ENCODE assay signal across 36 cellular contexts in genomic region chr2:67366832-67367412, GRCh38.
"Had no signal": no experiment of that assay in that cellular context is flagged by ENCODE, and none has a peak within 500 bp of the region (broad histone marks: within the 10 kb centered on the region; RNA-seq: fewer than 3 reads in every experiment).

No MANE protein-coding gene starts in this region.

- H3K9me3 Mint-ChIP-seq: activated CD4-positive, alpha-beta T cell treated with anti-CD3 and anti-CD28 coated beads, Interleukin-2, amount 10 ng/mL, durations not matched to agents 24 days and 14 days; activated naive CD4-positive, alpha-beta T cell treated with anti-CD3 and anti-CD28 coated beads for 36 hours; activated T-cell treated with anti-CD3 and anti-CD28 coated beads, Interleukin-2, amount 50 U/mL, for 4 hours; activated T-cell treated with anti-CD3 and anti-CD28 coated beads, Interleukin-2, amount 50 U/mL, for 72 hours; activated T-helper 1 cell treated with anti-CD3 and anti-CD28 coated beads, Interleukin-12 subunit alpha, Interleukin-12 subunit beta, Interleukin-2, Interleukin-4 antibody, amounts not matched to agents 30 ng/mL and 10 ng/mL and 1 ng/mL, durations not matched to agents 14 hours and 24 hours and 36 hours; T-helper 1 cell treated with Interleukin-12 subunit alpha and Interleukin-12 subunit beta and Interleukin-4 antibody, amounts not matched to agents 30 μg/mL and 1 μg/mL, for 36 hours; T-helper 2 cell treated with Interferon-gamma antibody and Interleukin-4, amounts not matched to agents 5 μg/mL and 100 μg/mL, for 36 hours had no signal

- H3K4me1 ChIP-seq: adrenal gland, body of pancreas, breast epithelium had no signal

- DNase-seq: activated CD4-positive, alpha-beta memory T cell treated with anti-CD3 and anti-CD28 coated beads for 36 hours; activated CD4-positive, alpha-beta T cell treated with anti-CD3 and anti-CD28 coated beads for 4 hours; activated CD4-positive, alpha-beta T cell treated with anti-CD3 and anti-CD28 coated beads, Interleukin-2, amount 10 ng/mL, durations not matched to agents 24 days and 14 days; activated CD4-positive, alpha-beta T cell treated with anti-CD3 and anti-CD28 coated beads, Interleukin-2, amount 50 U/mL, for 1 hour; activated CD4-positive, alpha-beta T cell treated with anti-CD3 and anti-CD28 coated beads, Interleukin-2, amount 50 U/mL, for 4 hours; activated CD4-positive, CD25-positive, alpha-beta regulatory T cell; activated CD4-positive, CD25-positive, alpha-beta regulatory T cell treated with anti-CD3 and anti-CD28 coated beads, Interleukin-2, amount 50 U/mL, for 72 hours; activated CD8-positive, alpha-beta memory T cell treated with anti-CD3 and anti-CD28 coated beads, Interleukin-2, amount 50 U/mL, for 4 hours; activated CD8-positive, alpha-beta T cell treated with anti-CD3 and anti-CD28 coated beads for 36 hours; activated effector memory CD4-positive, alpha-beta T cell treated with anti-CD3 and anti-CD28 coated beads, Interleukin-2, amount 50 U/mL, for 16 hours; activated gamma-delta T cell treated with Interleukin-2 at 50 U/mL for 16 hours; activated naive CD4-positive, alpha-beta T cell; activated naive CD4-positive, alpha-beta T cell treated with anti-CD3 and anti-CD28 coated beads for 36 hours; activated naive CD4-positive, alpha-beta T cell treated with anti-CD3 and anti-CD28 coated beads, Interleukin-2, amount 50 U/mL, for 16 hours; activated naive CD8-positive, alpha-beta T cell treated with anti-CD3 and anti-CD28 coated beads for 36 hours; activated T-cell treated with anti-CD3 and anti-CD28 coated beads for 4 hours; activated T-cell treated with anti-CD3 and anti-CD28 coated beads, Interleukin-2, amount 50 U/mL, for 1 hour; activated T-cell treated with anti-CD3 and anti-CD28 coated beads, Interleukin-2, amount 50 U/mL, for 4 hours; activated T-cell treated with anti-CD3 and anti-CD28 coated beads, Interleukin-2, amount 50 U/mL, for 72 hours; adrenal gland; amniotic stem cell; aorta; body of pancreas; brain microvascular endothelial cell; central memory CD4-positive, alpha-beta T cell; T-helper 2 cell; T-helper 9 cell; WERI-Rb-1 had no signal

- H3K4me3 Mint-ChIP-seq: activated CD4-positive, alpha-beta memory T cell treated with anti-CD3 and anti-CD28 coated beads for 36 hours; activated CD4-positive, alpha-beta T cell treated with anti-CD3 and anti-CD28 coated beads, Interleukin-2, amount 10 ng/mL, durations not matched to agents 24 days and 14 days; activated CD8-positive, alpha-beta T cell treated with anti-CD3 and anti-CD28 coated beads for 36 hours; activated naive CD4-positive, alpha-beta T cell treated with anti-CD3 and anti-CD28 coated beads for 36 hours; activated naive CD8-positive, alpha-beta T cell treated with anti-CD3 and anti-CD28 coated beads for 36 hours; activated T-cell treated with anti-CD3 and anti-CD28 coated beads, Interleukin-2, amount 50 U/mL, for 4 hours; activated T-cell treated with anti-CD3 and anti-CD28 coated beads, Interleukin-2, amount 50 U/mL, for 72 hours; activated T-helper 1 cell treated with anti-CD3 and anti-CD28 coated beads, Interleukin-12 subunit alpha, Interleukin-12 subunit beta, Interleukin-2, Interleukin-4 antibody, amounts not matched to agents 30 ng/mL and 10 ng/mL and 1 ng/mL, durations not matched to agents 14 hours and 24 hours and 36 hours; activated T-helper 17 cell treated with anti-CD3 and anti-CD28 coated beads, Interleukin-2, amount 50 U/mL, for 72 hours; T-helper 1 cell treated with Interleukin-12 subunit alpha and Interleukin-12 subunit beta and Interleukin-4 antibody, amounts not matched to agents 30 μg/mL and 1 μg/mL, for 36 hours; T-helper 2 cell treated with Interferon-gamma antibody and Interleukin-4, amounts not matched to agents 5 μg/mL and 100 μg/mL, for 36 hours; WTC11 had no signal

- H3K27ac Mint-ChIP-seq: activated CD4-positive, alpha-beta memory T cell treated with anti-CD3 and anti-CD28 coated beads for 36 hours; activated CD4-positive, alpha-beta T cell treated with anti-CD3 and anti-CD28 coated beads, Interleukin-2, amount 10 ng/mL, durations not matched to agents 24 days and 14 days; activated CD8-positive, alpha-beta T cell treated with anti-CD3 and anti-CD28 coated beads for 36 hours; activated naive CD4-positive, alpha-beta T cell treated with anti-CD3 and anti-CD28 coated beads for 36 hours; activated naive CD4-positive, alpha-beta T cell treated with anti-CD3 and anti-CD28 coated beads, Interleukin-2, amount 50 U/mL, for 72 hours; activated naive CD8-positive, alpha-beta T cell treated with anti-CD3 and anti-CD28 coated beads for 36 hours; activated T-cell treated with anti-CD3 and anti-CD28 coated beads, Interleukin-2, amount 50 U/mL, for 72 hours; activated T-helper 1 cell treated with anti-CD3 and anti-CD28 coated beads, Interleukin-12 subunit alpha, Interleukin-12 subunit beta, Interleukin-2, Interleukin-4 antibody, amounts not matched to agents 30 ng/mL and 10 ng/mL and 1 ng/mL, durations not matched to agents 14 hours and 24 hours and 36 hours; activated T-helper 17 cell treated with anti-CD3 and anti-CD28 coated beads, Interleukin-2, amount 50 U/mL, for 72 hours; T-helper 1 cell treated with Interleukin-12 subunit alpha and Interleukin-12 subunit beta and Interleukin-4 antibody, amounts not matched to agents 30 μg/mL and 1 μg/mL, for 36 hours; T-helper 2 cell treated with Interferon-gamma antibody and Interleukin-4, amounts not matched to agents 5 μg/mL and 100 μg/mL, for 36 hours; WTC11 had no signal

- FAIRE-seq: astrocyte had no signal

- H3K9me3 ChIP-seq: adrenal gland, body of pancreas had no signal

- H3K4me3 ChIP-seq: adrenal gland, body of pancreas, breast epithelium had no signal

- H3K36me3 Mint-ChIP-seq: activated CD4-positive, alpha-beta memory T cell treated with anti-CD3 and anti-CD28 coated beads for 36 hours; activated naive CD4-positive, alpha-beta T cell treated with anti-CD3 and anti-CD28 coated beads, Interleukin-2, amount 50 U/mL, for 72 hours; activated naive CD8-positive, alpha-beta T cell treated with anti-CD3 and anti-CD28 coated beads for 36 hours had no signal

- H3K4me1 Mint-ChIP-seq: activated CD4-positive, alpha-beta T cell treated with anti-CD3 and anti-CD28 coated beads, Interleukin-2, amount 10 ng/mL, durations not matched to agents 24 days and 14 days; activated naive CD8-positive, alpha-beta T cell treated with anti-CD3 and anti-CD28 coated beads for 36 hours; activated T-helper 17 cell treated with anti-CD3 and anti-CD28 coated beads, Interleukin-2, amount 50 U/mL, for 72 hours had no signal

- H3K27ac ChIP-seq: adrenal gland, body of pancreas, brain microvascular endothelial cell, breast epithelium, WERI-Rb-1 had no signal

- ATAC-seq: activated CD8-positive, alpha-beta T cell treated with anti-CD3 and anti-CD28 coated beads for 36 hours; activated naive CD4-positive, alpha-beta T cell treated with anti-CD3 and anti-CD28 coated beads, Interleukin-2, amount 50 U/mL, for 72 hours; activated T-cell treated with anti-CD3 and anti-CD28 coated beads, Interleukin-2, amount 50 U/mL, for 4 hours; activated T-cell treated with anti-CD3 and anti-CD28 coated beads, Interleukin-2, amount 50 U/mL, for 72 hours; activated T-helper 17 cell treated with anti-CD3 and anti-CD28 coated beads, Interleukin-2, amount 50 U/mL, for 72 hours; body of pancreas; WTC11 had no signal

- H3K27me3 ChIP-seq: adrenal gland, body of pancreas, brain microvascular endothelial cell, breast epithelium had no signal

- H3K36me3 ChIP-seq: adrenal gland, brain microvascular endothelial cell, breast epithelium, WERI-Rb-1 had no signal
